8 cellular contexts compared by ENCODE assay signal in the genomic region with DNA sequence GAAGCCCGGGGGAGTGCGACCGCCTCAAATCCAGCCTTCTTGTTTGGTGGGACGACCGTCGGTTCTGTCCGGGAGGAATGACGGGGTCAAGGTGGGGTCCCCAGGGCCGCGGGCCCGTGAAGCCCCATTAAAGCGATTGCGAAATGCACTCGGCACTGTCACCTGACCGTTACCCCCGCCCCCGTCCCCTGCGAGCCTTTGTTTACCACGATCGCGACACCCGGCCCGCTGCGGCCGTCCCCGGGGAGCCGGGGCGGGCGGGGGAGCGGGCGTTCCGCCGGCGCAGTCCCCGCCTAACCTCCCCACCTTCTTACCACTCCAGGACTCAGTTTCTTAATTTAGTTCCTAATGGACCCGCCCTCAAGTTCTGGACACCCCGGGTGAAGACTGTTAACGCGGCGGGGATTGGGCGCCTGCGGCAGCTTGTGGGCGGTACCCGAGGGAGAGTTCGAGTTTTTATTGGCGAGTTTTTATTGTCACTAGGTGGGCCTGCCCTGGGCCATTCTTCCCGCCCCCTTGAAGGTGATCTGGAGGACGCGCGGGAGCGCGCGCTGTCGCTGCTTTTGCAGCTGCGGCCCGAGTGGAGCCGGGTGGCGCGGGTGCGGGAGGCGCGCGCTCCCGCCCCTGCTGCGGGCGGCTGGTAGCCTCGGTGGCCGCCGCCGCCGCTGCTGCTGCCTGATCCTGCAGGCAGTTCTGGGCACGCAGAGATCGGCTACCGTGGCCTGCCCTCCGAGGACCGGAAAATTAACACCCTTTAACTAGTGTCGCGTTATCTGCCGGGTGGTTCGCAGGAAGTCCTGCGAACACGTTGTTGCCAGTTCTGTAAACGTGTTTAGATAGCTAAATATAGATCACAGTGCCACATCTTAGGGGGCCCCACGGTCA. TPM values are rescaled to one million over a fixed set of nuclear protein-coding genes. Genes with fewer than 3 reads are reported as not detected.
DNase-seq lines count a peak whose midpoint lies in the region; ATAC-seq and TF ChIP-seq lines count a peak whose summit lies in the region.

No MANE protein-coding gene starts in this region.

- no peak for TF ChIP-seq CTCF in AG09309 (IDR thresholded peaks at IDR 0.05; ENCODE audit: control insufficient read depth, insufficient read depth, low read depth, low read length, missing control alignments)
- TF ChIP-seq CTCF in activated B cell treated with CpG ODN at 0.5 μM for 24 hours (IDR thresholded peaks at IDR 0.05): no peak
- no peak for TF ChIP-seq CTCF in smooth muscle cell (IDR thresholded peaks at IDR 0.05; ENCODE audit: borderline replicate concordance, insufficient read depth, poor library complexity, severe bottlenecking)

- no peaks in the 10 kb centered on the region for H3K27me3 ChIP-seq in smooth muscle cell (ENCODE audit: low read depth)

- H3K9ac ChIP-seq in smooth muscle cell (ENCODE audit: low read depth): peak overlapping the region; percentile 98

- H3K27me3 Mint-ChIP-seq in activated B cell treated with CpG ODN at 0.5 μM for 24 hours (no peaks in the 10 kb centered on the region), immature natural killer cell (ENCODE audit: low read depth in 3 of 3) (peaks cover 11 to 21% (median 15%) of the 10 kb centered on the region in 3 donors)

- peak; percentile 79 for ATAC-seq in GM19023 (IDR thresholded peaks at IDR 0.05; ENCODE audit: unreplicated experiment)
- peak; percentile 88 for ATAC-seq in HG03196 (IDR thresholded peaks at IDR 0.05; ENCODE audit: unreplicated experiment)
- peak; percentile 81 for ATAC-seq in activated B cell treated with CpG ODN at 0.5 μM for 24 hours (ENCODE audit: low read depth)

- H3K4me1 Mint-ChIP-seq in activated B cell treated with CpG ODN at 0.5 μM for 24 hours (peaks cover 28% of the 10 kb centered on the region), immature natural killer cell (peaks cover 43 to 59% of the 10 kb centered on the region in 2 donors)

- CTCF ChIA-PET in activated B cell treated with CpG ODN at 0.5 μM for 24 hours (lab: Charles Lee): interaction anchor here (3.1 kb wide), 1 partner anchor 167 kb away, joined by 15 read pairs; no protein-coding TSS in a partner anchor

- peaks cover 6% of the 10 kb centered on the region for H3K36me3 Mint-ChIP-seq in activated B cell treated with CpG ODN at 0.5 μM for 24 hours (ENCODE audit: low read depth)
- no peaks in the 10 kb centered on the region for H3K36me3 Mint-ChIP-seq in immature natural killer cell

- no peaks in the 10 kb centered on the region for H3K36me3 ChIP-seq in smooth muscle cell (ENCODE audit: low read depth)

- H3K9me3 Mint-ChIP-seq in activated B cell treated with CpG ODN at 0.5 μM for 24 hours (no peaks in the 10 kb centered on the region), immature natural killer cell (no peaks in the 10 kb centered on the region)

- DNase-seq in AG09309 (ENCODE audit: low read depth): peak; percentile 73
- peak; percentile 91 for DNase-seq in NCI-H226
- peak; percentile 85 for DNase-seq in activated B cell treated with CpG ODN at 0.5 μM for 24 hours
- DNase-seq in caudate nucleus (lab: John Stamatoyannopoulos, UW): peak; percentile 16 to 98 (median 93)
- DNase-seq in immature natural killer cell: peak; percentile 91 to 92 (median 92)
- peak; percentile 79 for DNase-seq in smooth muscle cell (lab: John Stamatoyannopoulos, UW; ENCODE audit: unreplicated experiment)

- H3K4me1 ChIP-seq in smooth muscle cell (ENCODE audit: low read depth): peaks cover 5% of the 10 kb centered on the region

- H3K27ac Mint-ChIP-seq in activated B cell treated with CpG ODN at 0.5 μM for 24 hours (peak overlapping the region; percentile 92), immature natural killer cell (peak overlapping the region; percentile 93 to 97 (median 96))

- no peaks in the 10 kb centered on the region for H3K9me3 ChIP-seq in smooth muscle cell (replicated peaks; ENCODE audit: low read depth)

- H3K4me2 ChIP-seq in smooth muscle cell: peak overlapping the region; percentile 86

- peak overlapping the region; percentile 92 for H3K4me3 Mint-ChIP-seq in activated B cell treated with CpG ODN at 0.5 μM for 24 hours
- peak overlapping the region; percentile 93 to 96 (median 95) for H3K4me3 Mint-ChIP-seq in immature natural killer cell

- WGBS in smooth muscle cell (ENCODE audit: low lambda C conversion rate): under 1% methylated on average over 49 of the region's 84 CpGs

- POLR2A ChIA-PET in activated B cell treated with CpG ODN at 0.5 μM for 24 hours (lab: Charles Lee): interaction anchor here (0.7 to 3.2 kb wide), 16 partner anchors 9 to 549 kb away, joined by 3 to 39 read pairs (median 5); partner anchors contain the start of genes ABCF3, KLHL6 and YEATS2

- peak overlapping the region; percentile 97 for H3K4me3 ChIP-seq in AG09309 (ENCODE audit: control insufficient read depth, low read depth, low read length)
- H3K4me3 ChIP-seq in smooth muscle cell: peak overlapping the region; percentile 96

- intact Hi-C loops in activated B cell treated with CpG ODN at 0.5 μM for 24 hours (cut with micrococcal nuclease): loop anchor here (1.0 to 5.0 kb wide), 10 partner anchors 44 to 726 kb away; partner anchors contain the start of genes ALG3, CLCN2, EEF1AKMT4 and EIF4G1

- H3K27ac ChIP-seq in caudate nucleus (ENCODE audit: low read depth, low read length) (peak overlapping the region; percentile 98), smooth muscle cell (ENCODE audit: low read depth) (peak overlapping the region; percentile 98)

- peaks cover 5% of the 10 kb centered on the region for H3F3A ChIP-seq in smooth muscle cell (ENCODE audit: low read depth)

- peak overlapping the region; percentile 94 for H2AFZ ChIP-seq in smooth muscle cell (ENCODE audit: low read depth)

- peaks cover 41% of the 10 kb centered on the region for H3K79me2 ChIP-seq in smooth muscle cell (ENCODE audit: low read depth)

- peaks cover 46% of the 10 kb centered on the region for H4K20me1 ChIP-seq in smooth muscle cell (ENCODE audit: low read depth)

RNA-seq across cellular contexts. Expression of gene KLHL24, which starts 1.0 kb away (rescaled TPM):
- total RNA-seq in activated B cell treated with CpG ODN at 0.5 μM for 24 hours (31.6 and 33.9 TPM in 2 replicates), smooth muscle cell (71.5 and 103 TPM in 2 replicates)
- polyA plus RNA-seq in immature natural killer cell (10 to 100 TPM; 33.4 to 52.5 (median 49.8) TPM), smooth muscle cell (11.0 and 15.6 TPM in 2 replicates)

Comparison
In these comparisons a context has a peak if more than half of its experiments do, and no peak if none do; other contexts are left out.
1. Peak in every context shown above with its lines: DNase-seq, ATAC-seq, H3K4me3 ChIP-seq and H3K27ac ChIP-seq.